ENCODE assay signal across 8 cellular contexts in the genomic region with DNA sequence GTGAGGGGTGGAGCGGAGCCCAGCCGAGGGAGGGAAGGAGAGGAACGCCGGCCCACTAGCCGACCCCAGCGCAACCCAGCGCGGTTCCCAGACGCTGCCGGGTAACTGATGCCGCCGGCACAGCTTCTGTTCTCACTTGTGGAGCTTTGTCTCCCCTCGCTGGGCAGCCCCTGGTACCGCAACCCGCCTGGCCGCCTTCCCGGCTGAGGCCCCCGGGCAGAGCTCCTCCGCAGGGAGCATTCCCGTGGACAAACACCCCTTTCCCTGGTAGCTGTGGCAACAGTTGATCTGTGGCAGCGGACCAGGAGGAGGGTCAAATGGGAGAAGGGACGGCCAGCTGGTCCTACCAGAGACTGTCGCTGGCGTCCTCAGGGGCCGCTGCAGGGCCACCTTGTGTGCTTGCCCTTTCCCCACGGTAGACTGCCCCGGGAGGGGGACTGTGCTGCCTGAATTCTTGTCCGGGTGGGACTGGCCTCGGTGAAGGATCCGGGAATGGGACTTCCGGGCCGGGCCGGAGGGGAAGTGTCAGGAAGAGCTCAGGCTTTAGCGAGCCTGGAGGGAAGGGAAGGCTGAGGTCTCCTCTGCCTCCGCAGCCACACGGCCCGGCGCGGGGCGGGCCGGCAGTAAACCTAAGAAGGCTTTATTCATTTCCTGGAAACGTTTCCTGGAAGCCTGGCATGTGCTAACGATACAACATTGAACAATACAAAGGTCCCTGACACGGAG.
DNase-seq lines count a peak whose midpoint lies in the region; ATAC-seq, FAIRE-seq and TF ChIP-seq lines count a peak whose summit lies in the region.

No MANE protein-coding gene starts in this region.

- no peak overlapping the region for H2AFZ ChIP-seq in GM12878 (ENCODE audit: control insufficient read depth, low read depth, low read length)

- BruUV-seq in GM12878 (replicated peaks; lab: Mats Ljungman, UMichigan), result no TSS peak

- H3K9ac ChIP-seq in GM12878 (ENCODE audit: control insufficient read depth, insufficient read depth, low read length) (no peak overlapping the region), iPS-15b (ENCODE audit: low read depth, low read length) (peak overlapping the region; percentile 74)

- intact Hi-C loops in GM12878 (cut with micrococcal nuclease; ENCODE audit: unreplicated experiment) (no loop called here), sciatic nerve (cut with DNase I) (no loop called here)

- CTCF ChIA-PET in GM12878 (lab: Yijun Ruan, JAX), result interaction anchor here (1.0 to 1.1 kb wide), 2 partner anchors 9 to 14 kb away, joined by 3 read pairs; no protein-coding TSS in a partner anchor

- peak; percentile 93 for DNase-seq in GM03348 (ENCODE audit: low spot score)
- DNase-seq in NCI-H1105 treated with DMSO at 0.1 percent for 48 hours (lab: John Stamatoyannopoulos, UW), result peak; percentile 87
- DNase-seq in GM12878 (ENCODE audit: low read depth, low spot score), result no peak
- DNase-seq in sciatic nerve (ENCODE audit: low spot score), result peak; percentile 81
- DNase-seq in mesenteric fat pad (ENCODE audit: low spot score), result no peak
- no peak for DNase-seq in SKM-1 treated with dmso at 0.1 percent for 144 hours (lab: John Stamatoyannopoulos, UW; ENCODE audit: unreplicated experiment)
- DNase-seq in stimulated activated CD4-positive, alpha-beta T cell treated with anti-CD3 and anti-CD28 coated beads, Interleukin-4, amount 100 ng/mL, for 24 hours, result no peak

- SMC1A ChIA-PET in GM12878 (lab: Charles Lee; ENCODE audit: uncharacterized antibody, unreplicated experiment), result no interaction called here

- TF ChIP-seq POLR2A in GM12878 (IDR thresholded peaks at IDR 0.05; ENCODE audit: low read depth, low read length), result no peak

- no peak for TF ChIP-seq EP300 in GM12878 (IDR thresholded peaks at IDR 0.05; ENCODE audit: borderline replicate concordance in 1 of 2, control insufficient read depth in 1 of 2, low read depth in 2 of 2, low read length in 2 of 2)

- no peak for FAIRE-seq in GM12878 (lab: Jason Lieb, UNC)

- H3K4me2 ChIP-seq in GM12878 (ENCODE audit: control insufficient read depth, insufficient read depth), result no peak overlapping the region

- peak; percentile 41; the same call in 2 of the 3 replicates for ATAC-seq in GM12878
- peak; percentile 92 for ATAC-seq in sciatic nerve

- H3K9me3 ChIP-seq in GM12878 (replicated peaks; ENCODE audit: control insufficient read depth, insufficient read depth, low read length) (no peaks in the 10 kb centered on the region), iPS-15b (ENCODE audit: control insufficient read depth, insufficient read depth, low read length) (no peaks in the 10 kb centered on the region)

- no peaks in the 10 kb centered on the region for H4K20me1 ChIP-seq in GM12878 (ENCODE audit: control insufficient read depth, insufficient read depth)

- 21% methylated on average over 44 of the region's 44 CpGs for WGBS in GM12878 (ENCODE audit: insufficient coverage, insufficient replicate concordance, low lambda C conversion rate, missing lambda C conversion rate)

- no peak overlapping the region for H3K27ac ChIP-seq in GM12878 (ENCODE audit: control insufficient read depth, insufficient read depth)

- RAD21 ChIA-PET in GM12878 (lab: Charles Lee; ENCODE audit: unreplicated experiment), result no interaction called here

- POLR2A ChIA-PET in GM12878 (lab: Charles Lee), result no interaction called here

- no peak overlapping the region for H3K4me3 ChIP-seq in GM12878
- H3K4me3 ChIP-seq in iPS-15b (ENCODE audit: low read depth, low read length), result peak overlapping the region; percentile 87

- TF ChIP-seq RAD21 in GM12878 (IDR thresholded peaks at IDR 0.05; ENCODE audit: insufficient read depth, low read depth, low read length), result peak; percentile 29; the same call in 1 of the 2 replicates

- H3K27me3 ChIP-seq in GM12878 (replicated peaks in 1 of 2; ENCODE audit: control insufficient read depth in 2 of 2, insufficient read depth in 2 of 2, low read length in 1 of 2) (peaks cover 2 to 3% of the 10 kb centered on the region in 2 experiments; a peak in 1 of 4 replicates), iPS-15b (ENCODE audit: control insufficient read depth, insufficient read depth, low read length) (peaks cover 14% of the 10 kb centered on the region)

- peak; percentile 2 to 20 (median 11); a peak in 1 of 6 replicates for TF ChIP-seq CTCF in GM12878 (IDR thresholded peaks at IDR 0.05 in 2 of 3, conservative IDR thresholded peaks at IDR 0.05 in 1 of 3; ENCODE audit: control insufficient read depth in 2 of 3, extremely low read depth in 1 of 3, insufficient read depth in 1 of 3, low read depth in 3 of 3, low read length in 3 of 3)

- no peaks in the 10 kb centered on the region for H3K79me2 ChIP-seq in GM12878 (ENCODE audit: control insufficient read depth, insufficient read depth, low read length)

- in situ Hi-C loops in GM12878 (cut with MboI), result no loop called here

- no peaks in the 10 kb centered on the region for H3K4me1 ChIP-seq in GM12878 (ENCODE audit: control insufficient read depth, insufficient read depth, low read length)
- H3K4me1 ChIP-seq in iPS-15b (ENCODE audit: control insufficient read depth, insufficient read depth, low read length), result peaks cover 1% of the 10 kb centered on the region

- H3K36me3 ChIP-seq in GM12878 (ENCODE audit: control insufficient read depth in 2 of 2, insufficient read depth in 2 of 2, low read length in 1 of 2) (no peaks in the 10 kb centered on the region), iPS-15b (ENCODE audit: control insufficient read depth, insufficient read depth, low read length) (no peaks in the 10 kb centered on the region)

TF ChIP-seq in GM12878, 131 proteins besides CTCF, POLR2A, EP300 and RAD21 (continues in another document):
- TF ChIP-seq, protein P1, sequence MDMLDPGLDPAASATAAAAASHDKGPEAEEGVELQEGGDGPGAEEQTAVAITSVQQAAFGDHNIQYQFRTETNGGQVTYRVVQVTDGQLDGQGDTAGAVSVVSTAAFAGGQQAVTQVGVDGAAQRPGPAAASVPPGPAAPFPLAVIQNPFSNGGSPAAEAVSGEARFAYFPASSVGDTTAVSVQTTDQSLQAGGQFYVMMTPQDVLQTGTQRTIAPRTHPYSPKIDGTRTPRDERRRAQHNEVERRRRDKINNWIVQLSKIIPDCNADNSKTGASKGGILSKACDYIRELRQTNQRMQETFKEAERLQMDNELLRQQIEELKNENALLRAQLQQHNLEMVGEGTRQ (IDR thresholded peaks at IDR 0.05; ENCODE audit: borderline replicate concordance, low read depth, low read length), result no peak
- no peak for TF ChIP-seq RUNX3 (IDR thresholded peaks at IDR 0.05; ENCODE audit: low read length)
- TF ChIP-seq BACH1 (IDR thresholded peaks at IDR 0.05; ENCODE audit: borderline replicate concordance), result no peak
- no peak for TF ChIP-seq CEBPB (IDR thresholded peaks at IDR 0.05; ENCODE audit: borderline replicate concordance in 1 of 2, low read depth in 2 of 2, low read length in 2 of 2)
- TF ChIP-seq BRCA1 (IDR thresholded peaks at IDR 0.05; ENCODE audit: low read depth, low read length), result no peak
- TF ChIP-seq IKZF1 (conservative IDR thresholded peaks at IDR 0.05), result no peak
- no peak for TF ChIP-seq TAF1 (IDR thresholded peaks at IDR 0.05; ENCODE audit: borderline replicate concordance, low read depth, low read length)
- no peak for TF ChIP-seq TARDBP (IDR thresholded peaks at IDR 0.05; ENCODE audit: borderline replicate concordance)
- no peak for TF ChIP-seq HDAC6 (IDR thresholded peaks at IDR 0.05; ENCODE audit: unreplicated experiment)
- TF ChIP-seq JUNB (IDR thresholded peaks at IDR 0.05), result no peak
- TF ChIP-seq ATF2 (IDR thresholded peaks at IDR 0.05; ENCODE audit: low read length), result no peak
- TF ChIP-seq, protein P2, sequence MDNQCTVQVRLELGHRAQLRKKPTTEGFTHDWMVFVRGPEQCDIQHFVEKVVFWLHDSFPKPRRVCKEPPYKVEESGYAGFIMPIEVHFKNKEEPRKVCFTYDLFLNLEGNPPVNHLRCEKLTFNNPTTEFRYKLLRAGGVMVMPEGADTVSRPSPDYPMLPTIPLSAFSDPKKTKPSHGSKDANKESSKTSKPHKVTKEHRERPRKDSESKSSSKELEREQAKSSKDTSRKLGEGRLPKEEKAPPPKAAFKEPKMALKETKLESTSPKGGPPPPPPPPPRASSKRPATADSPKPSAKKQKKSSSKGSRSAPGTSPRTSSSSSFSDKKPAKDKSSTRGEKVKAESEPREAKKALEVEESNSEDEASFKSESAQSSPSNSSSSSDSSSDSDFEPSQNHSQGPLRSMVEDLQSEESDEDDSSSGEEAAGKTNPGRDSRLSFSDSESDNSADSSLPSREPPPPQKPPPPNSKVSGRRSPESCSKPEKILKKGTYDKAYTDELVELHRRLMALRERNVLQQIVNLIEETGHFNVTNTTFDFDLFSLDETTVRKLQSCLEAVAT (IDR thresholded peaks at IDR 0.05), result no peak
- no peak for TF ChIP-seq EED (IDR thresholded peaks at IDR 0.05; ENCODE audit: low read depth)
- no peak for TF ChIP-seq POLR2AphosphoS2 (IDR thresholded peaks at IDR 0.05; ENCODE audit: low read depth, low read length)
- TF ChIP-seq NR2C2 (IDR thresholded peaks at IDR 0.05; ENCODE audit: borderline replicate concordance, control insufficient read depth, insufficient read length, low read depth), result no peak
- TF ChIP-seq SMAD1 (IDR thresholded peaks at IDR 0.05; ENCODE audit: low read depth, partially characterized antibody), result no peak
- TF ChIP-seq TCF3 (IDR thresholded peaks at IDR 0.05; ENCODE audit: borderline replicate concordance, insufficient read depth, low read depth, low read length), result no peak

Comparison
In these comparisons a context has a peak if more than half of its experiments do, and no peak if none do; other contexts are left out.
1. DNase-seq: peak in GM03348 (single experiment), NCI-H1105 treated with DMSO at 0.1 percent for 48 hours (single experiment) and sciatic nerve (single experiment); none in GM12878 (single experiment), mesenteric fat pad (single experiment), SKM-1 treated with dmso at 0.1 percent for 144 hours (single experiment) and stimulated activated CD4-positive, alpha-beta T cell treated with anti-CD3 and anti-CD28 coated beads, Interleukin-4, amount 100 ng/mL, for 24 hours (single experiment).